ENCODE assay signal across 24 cellular contexts in genomic region chr18:37430346-37431076, GRCh38.
DNase-seq lines count a peak whose midpoint lies in the region; ATAC-seq, FAIRE-seq and TF ChIP-seq lines count a peak whose summit lies in the region.
"Had no signal": no experiment of that assay in that cellular context is flagged by ENCODE, and none has a peak within 500 bp of the region (broad histone marks: within the 10 kb centered on the region; RNA-seq: fewer than 3 reads in every experiment).

No MANE protein-coding gene starts in this region.

- no peak for TF ChIP-seq EP300 in HepG2 (IDR thresholded peaks at IDR 0.05; ENCODE audit: low read depth in 2 of 2, low read length in 2 of 2)
- no peak for TF ChIP-seq EP300 in HepG2 (CRISPR knock-in tag; IDR thresholded peaks at IDR 0.05; ENCODE audit: borderline replicate concordance)

- no peak overlapping the region for H3K4me3 Mint-ChIP-seq in endodermal cell
- H3K4me3 Mint-ChIP-seq: activated CD8-positive, alpha-beta memory T cell treated with anti-CD3 and anti-CD28 coated beads, Interleukin-2, amount 10 ng/mL, durations not matched to agents 7 days and 5 days; activated naive CD8-positive, alpha-beta T cell treated with anti-CD3 and anti-CD28 coated beads, Interleukin-2, amount 10 ng/mL, durations not matched to agents 7 days and 5 days; activated T-helper 17 cell treated with anti-CD3 and anti-CD28 coated beads, Interleukin-2, amount 50 U/mL, for 72 hours; CD4-positive, CD25-positive, alpha-beta regulatory T cell; HFFc6; natural killer cell treated with Interleukin-12 subunit alpha and Interleukin-12 subunit beta and Interleukin-15 and Interleukin-18, amount 100 ng/mL, for 72 hours had no signal

- no peak overlapping the region for H3K4me3 ChIP-seq in HepG2 (replicated peaks in 1 of 3; ENCODE audit: insufficient read depth in 1 of 3, low read depth in 2 of 3, low read length in 3 of 3)
- H3K4me3 ChIP-seq in right lobe of liver = no peak overlapping the region
- no peak overlapping the region for H3K4me3 ChIP-seq in MM.1S (ENCODE audit: low read length)
- no peak overlapping the region for H3K4me3 ChIP-seq in endodermal cell (ENCODE audit: low read length)
- H3K4me3 ChIP-seq: esophagus squamous epithelium, left lung, sigmoid colon had no signal

- no peak overlapping the region for H3K27ac ChIP-seq in HepG2 (ENCODE audit: extremely low read length, insufficient read depth, low read length)
- H3K27ac ChIP-seq in right lobe of liver = no peak overlapping the region
- H3K27ac ChIP-seq in MM.1S (ENCODE audit: low read length) = no peak overlapping the region
- H3K27ac ChIP-seq in endodermal cell (ENCODE audit: low read depth, low read length) = no peak overlapping the region
- H3K27ac ChIP-seq: esophagus squamous epithelium, left lung, sigmoid colon had no signal

- no peaks in the 10 kb centered on the region for H3K36me3 Mint-ChIP-seq in endodermal cell (ENCODE audit: low read depth)
- H3K36me3 Mint-ChIP-seq: activated CD8-positive, alpha-beta memory T cell treated with anti-CD3 and anti-CD28 coated beads, Interleukin-2, amount 10 ng/mL, durations not matched to agents 7 days and 5 days; activated naive CD8-positive, alpha-beta T cell treated with anti-CD3 and anti-CD28 coated beads, Interleukin-2, amount 10 ng/mL, durations not matched to agents 7 days and 5 days; CD4-positive, CD25-positive, alpha-beta regulatory T cell; natural killer cell treated with Interleukin-12 subunit alpha and Interleukin-12 subunit beta and Interleukin-15 and Interleukin-18, amount 100 ng/mL, for 72 hours had no signal

- H3K9me3 ChIP-seq in HepG2 (ENCODE audit: low read length) = no peaks in the 10 kb centered on the region
- no peaks in the 10 kb centered on the region for H3K9me3 ChIP-seq in right lobe of liver
- H3K9me3 ChIP-seq in MM.1S (replicated peaks; ENCODE audit: insufficient read depth, low read length) = no peaks in the 10 kb centered on the region
- no peaks in the 10 kb centered on the region for H3K9me3 ChIP-seq in endodermal cell (ENCODE audit: control insufficient read depth, low read length)
- H3K9me3 ChIP-seq: esophagus squamous epithelium, left lung, sigmoid colon had no signal

- no peaks in the 10 kb centered on the region for H4K20me1 ChIP-seq in HepG2 (ENCODE audit: insufficient read depth, low read length)
- H4K20me1 ChIP-seq in MM.1S (ENCODE audit: insufficient read depth, low read length) = no peaks in the 10 kb centered on the region

- H3K27me3 Mint-ChIP-seq in endodermal cell (ENCODE audit: insufficient read depth) = no peaks in the 10 kb centered on the region
- H3K27me3 Mint-ChIP-seq: CD4-positive, CD25-positive, alpha-beta regulatory T cell; natural killer cell treated with Interleukin-12 subunit alpha and Interleukin-12 subunit beta and Interleukin-15 and Interleukin-18, amount 100 ng/mL, for 72 hours had no signal

- ATAC-seq in HepG2 (peak; percentile 42; the same call in 2 of the 3 replicates), right lobe of liver (no peak), GM18517 (IDR thresholded peaks at IDR 0.05; ENCODE audit: unreplicated experiment) (no peak)
- ATAC-seq: activated CD8-positive, alpha-beta memory T cell treated with anti-CD3 and anti-CD28 coated beads, Interleukin-2, amount 10 ng/mL, durations not matched to agents 7 days and 5 days; activated T-helper 17 cell treated with anti-CD3 and anti-CD28 coated beads, Interleukin-2, amount 50 U/mL, for 72 hours; left lung; natural killer cell treated with Interleukin-12 subunit alpha and Interleukin-12 subunit beta and Interleukin-15 and Interleukin-18, amount 100 ng/mL, for 72 hours had no signal

- H3K4me1 Mint-ChIP-seq in endodermal cell = peaks cover 2% of the 10 kb centered on the region
- H3K4me1 Mint-ChIP-seq: activated CD8-positive, alpha-beta memory T cell treated with anti-CD3 and anti-CD28 coated beads, Interleukin-2, amount 10 ng/mL, durations not matched to agents 7 days and 5 days; activated naive CD8-positive, alpha-beta T cell treated with anti-CD3 and anti-CD28 coated beads, Interleukin-2, amount 10 ng/mL, durations not matched to agents 7 days and 5 days; activated T-helper 17 cell treated with anti-CD3 and anti-CD28 coated beads, Interleukin-2, amount 50 U/mL, for 72 hours; CD4-positive, CD25-positive, alpha-beta regulatory T cell had no signal

- FAIRE-seq in HepG2 (lab: Jason Lieb, UNC) = no peak
- FAIRE-seq: TTC549 had no signal

- no peak overlapping the region for H3K4me2 ChIP-seq in HepG2 (ENCODE audit: low read depth, low read length)
- H3K4me2 ChIP-seq in MM.1S (ENCODE audit: low read depth, low read length) = no peak overlapping the region

- H3K4me1 ChIP-seq in HepG2 (ENCODE audit: insufficient read depth, low read length) = no peaks in the 10 kb centered on the region
- no peaks in the 10 kb centered on the region for H3K4me1 ChIP-seq in right lobe of liver
- H3K4me1 ChIP-seq in MM.1S (ENCODE audit: low read length) = peaks cover 37% of the 10 kb centered on the region
- no peaks in the 10 kb centered on the region for H3K4me1 ChIP-seq in endodermal cell (ENCODE audit: control insufficient read depth, insufficient read depth, low read length)
- H3K4me1 ChIP-seq: esophagus squamous epithelium, left lung, sigmoid colon had no signal

- CTCF ChIA-PET in HepG2 (lab: Yijun Ruan, JAX; ENCODE audit: low intra/inter-chr PET ratio, low total read pairs) = no interaction called here

- in situ Hi-C loops in HepG2 (cut with HindIII; ENCODE audit: extremely low pct_ligation_motif_present, low pct_unique_long_range_greater_than_20kb) = no loop called here

- H3K9me2 ChIP-seq in MM.1S (replicated peaks; ENCODE audit: insufficient read depth, low read length) = no peaks in the 10 kb centered on the region

- DNase-seq in HepG2 (ENCODE audit: low spot score) (no peak), right lobe of liver (no peak), MM.1S (no peak), endodermal cell (peak; percentile 90), NCI-H2227 (lab: John Stamatoyannopoulos, UW; ENCODE audit: unreplicated experiment) (no peak), cerebellar nuclear complex (lab: John Stamatoyannopoulos, UW) (no peak), DMS114 treated with DMSO at 0.1 percent for 48 hours (lab: John Stamatoyannopoulos, UW; ENCODE audit: unreplicated experiment) (no peak)
- DNase-seq: activated CD4-positive, alpha-beta T cell treated with anti-CD3 and anti-CD28 coated beads for 4 hours; activated CD8-positive, alpha-beta memory T cell treated with anti-CD3 and anti-CD28 coated beads, Interleukin-2, amount 10 ng/mL, durations not matched to agents 7 days and 5 days; activated naive CD8-positive, alpha-beta T cell treated with anti-CD3 and anti-CD28 coated beads, Interleukin-2, amount 10 ng/mL, durations not matched to agents 7 days and 5 days; CD4-positive, CD25-positive, alpha-beta regulatory T cell; effector CD8-positive, alpha-beta T cell; esophagus squamous epithelium; HFFc6; left lung; midbrain; NCI-H187 treated with DMSO at 0.1 percent for 48 hours; NCI-H510A; Right ventricle myocardium superior; sigmoid colon had no signal

- H3K9ac ChIP-seq in HepG2 (ENCODE audit: insufficient read depth, low read depth, low read length) = no peak overlapping the region
- H3K9ac ChIP-seq in MM.1S (ENCODE audit: low read length) = no peak overlapping the region
- H3K9ac ChIP-seq in endodermal cell (ENCODE audit: extremely low read depth, low read length, poor library complexity, severe bottlenecking) = no peak overlapping the region

- intact Hi-C loops in HepG2 (cut with micrococcal nuclease; ENCODE audit: unreplicated experiment) = no loop called here
- intact Hi-C loops in right lobe of liver (cut with DNase I) = no loop called here

- H2AFZ ChIP-seq in HepG2 (ENCODE audit: low read length) = no peak overlapping the region
- no peak overlapping the region for H2AFZ ChIP-seq in MM.1S (ENCODE audit: low read length)

- no peak for TF ChIP-seq RAD21 in HepG2 (CRISPR knock-in tag; IDR thresholded peaks at IDR 0.05)

- BruUV-seq in HepG2 (replicated peaks; lab: Mats Ljungman, UMichigan) = no TSS peak

- H3K36me3 ChIP-seq in HepG2 (replicated peaks in 1 of 2; ENCODE audit: control insufficient read depth in 1 of 2, insufficient read depth in 2 of 2, low read length in 2 of 2) = no peaks in the 10 kb centered on the region
- H3K36me3 ChIP-seq in right lobe of liver = no peaks in the 10 kb centered on the region
- H3K36me3 ChIP-seq in MM.1S (replicated peaks; ENCODE audit: insufficient read depth, low read length) = no peaks in the 10 kb centered on the region
- H3K36me3 ChIP-seq in endodermal cell (ENCODE audit: control insufficient read depth, insufficient read depth, low read length) = no peaks in the 10 kb centered on the region
- H3K36me3 ChIP-seq: esophagus squamous epithelium, left lung, sigmoid colon had no signal

- peaks cover 34% of the 10 kb centered on the region for H3F3A ChIP-seq in MM.1S (ENCODE audit: insufficient read depth, low read length)

- no peaks in the 10 kb centered on the region for H3K79me2 ChIP-seq in HepG2 (ENCODE audit: insufficient read depth, low read length)
- no peaks in the 10 kb centered on the region for H3K79me2 ChIP-seq in MM.1S (ENCODE audit: low read length)

- no peak overlapping the region for H3K27ac Mint-ChIP-seq in endodermal cell
- H3K27ac Mint-ChIP-seq: activated CD8-positive, alpha-beta memory T cell treated with anti-CD3 and anti-CD28 coated beads, Interleukin-2, amount 10 ng/mL, durations not matched to agents 7 days and 5 days; activated naive CD8-positive, alpha-beta T cell treated with anti-CD3 and anti-CD28 coated beads, Interleukin-2, amount 10 ng/mL, durations not matched to agents 7 days and 5 days; activated T-helper 17 cell treated with anti-CD3 and anti-CD28 coated beads, Interleukin-2, amount 50 U/mL, for 72 hours; CD4-positive, CD25-positive, alpha-beta regulatory T cell; HFFc6; natural killer cell treated with Interleukin-12 subunit alpha and Interleukin-12 subunit beta and Interleukin-15 and Interleukin-18, amount 100 ng/mL, for 72 hours had no signal

- POLR2A ChIA-PET in HepG2 (lab: Yijun Ruan, JAX) = no interaction called here

- 14% methylated on average over 4 of the region's 6 CpGs for WGBS in HepG2 (ENCODE audit: low lambda C conversion rate)
- WGBS in right lobe of liver (ENCODE audit: insufficient coverage, low coverage, low lambda C conversion rate, missing lambda C conversion rate) = 14% methylated on average over 1 of the region's 6 CpGs
- WGBS in endodermal cell (ENCODE audit: insufficient coverage in 1 of 2, insufficient read length in 1 of 2), 2 experiments = 83 to 86% methylated on average over 3 to 4 of the region's 6 CpGs

- no peak for TF ChIP-seq POLR2A in HepG2 (IDR thresholded peaks at IDR 0.05; ENCODE audit: insufficient read depth in 1 of 2, low read depth in 2 of 2, low read length in 2 of 2)
- no peak for TF ChIP-seq POLR2A in right lobe of liver (IDR thresholded peaks at IDR 0.05)

- no peak for TF ChIP-seq CTCF in HepG2 (CRISPR knock-in tag; IDR thresholded peaks at IDR 0.05)
- TF ChIP-seq CTCF in right lobe of liver (IDR thresholded peaks at IDR 0.05) = no peak
- 0 out of 2 replicates have a peak, but pooled peaks have one; percentile 4 for TF ChIP-seq CTCF in MM.1S (IDR thresholded peaks at IDR 0.05; ENCODE audit: low read length)
- peak; percentile 64 for TF ChIP-seq CTCF in endodermal cell (conservative IDR thresholded peaks at IDR 0.05)

- peaks cover 4 to 5% of the 10 kb centered on the region in 2 experiments; a peak in 3 of 5 replicates for H3K27me3 ChIP-seq in HepG2 (ENCODE audit: control insufficient read depth in 1 of 2, insufficient read depth in 2 of 2, low read length in 2 of 2)
- H3K27me3 ChIP-seq in right lobe of liver = no peaks in the 10 kb centered on the region
- no peaks in the 10 kb centered on the region for H3K27me3 ChIP-seq in MM.1S (replicated peaks; ENCODE audit: insufficient read depth, low read length)
- H3K27me3 ChIP-seq in endodermal cell (ENCODE audit: control insufficient read depth, insufficient read depth, low read length, poor library complexity, severe bottlenecking) = no peaks in the 10 kb centered on the region
- H3K27me3 ChIP-seq: esophagus squamous epithelium, left lung, sigmoid colon had no signal

- no peaks in the 10 kb centered on the region for H3K9me3 Mint-ChIP-seq in endodermal cell
- H3K9me3 Mint-ChIP-seq: activated naive CD8-positive, alpha-beta T cell treated with anti-CD3 and anti-CD28 coated beads, Interleukin-2, amount 10 ng/mL, durations not matched to agents 7 days and 5 days; activated T-helper 17 cell treated with anti-CD3 and anti-CD28 coated beads, Interleukin-2, amount 50 U/mL, for 72 hours; HFFc6; natural killer cell treated with Interleukin-12 subunit alpha and Interleukin-12 subunit beta and Interleukin-15 and Interleukin-18, amount 100 ng/mL, for 72 hours had no signal

Comparison
In these comparisons a context has a peak if more than half of its experiments do, and no peak if none do; other contexts are left out.
1. CTCF ChIP-seq: peak in MM.1S (single experiment) and endodermal cell (single experiment); none in HepG2 (single experiment) and right lobe of liver (0 of 4).